In the genomic region with DNA sequence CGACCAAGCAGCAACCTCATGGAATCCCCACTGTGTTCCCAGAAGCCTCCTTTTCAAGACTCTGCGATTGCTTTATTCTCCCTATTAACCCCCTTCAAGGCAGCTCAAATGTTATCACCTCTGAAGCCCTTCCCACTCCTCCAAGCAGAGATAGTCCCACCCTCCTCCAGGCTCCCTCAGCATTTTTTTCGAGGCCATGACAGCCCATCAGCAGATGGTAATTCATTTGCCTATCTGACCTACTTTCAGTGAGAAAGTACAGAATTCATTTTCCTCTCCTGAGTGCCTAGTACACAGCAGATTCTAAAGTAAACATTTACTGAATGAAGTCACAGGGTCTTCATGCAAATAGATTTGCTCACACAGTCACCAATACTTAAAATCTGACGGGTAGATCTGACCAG, we compare ENCODE assay signal across 9 cellular contexts. TPM values are rescaled to one million over a fixed set of nuclear protein-coding genes. Genes with fewer than 3 reads are reported as not detected.
DNase-seq lines count a peak whose midpoint lies in the region; ATAC-seq and TF ChIP-seq lines count a peak whose summit lies in the region.
"Had no signal": no experiment of that assay in that cellular context is flagged by ENCODE, and none has a peak within 500 bp of the region (broad histone marks: within the 10 kb centered on the region; RNA-seq: fewer than 3 reads in every experiment).

No MANE protein-coding gene starts in this region.

- H3K4me1 Mint-ChIP-seq in activated naive CD8-positive, alpha-beta T cell treated with anti-CD3 and anti-CD28 coated beads, Interleukin-2, amount 50 U/mL, for 24 hours: peaks cover 63% of the 10 kb centered on the region

- no peaks in the 10 kb centered on the region for H3K36me3 ChIP-seq in uterus

- 34 to 41% methylated on average over 4 of the region's 4 CpGs for WGBS in lower leg skin, 2 donors

- H3K9me3 Mint-ChIP-seq in activated naive CD8-positive, alpha-beta T cell treated with anti-CD3 and anti-CD28 coated beads, Interleukin-2, amount 50 U/mL, for 24 hours: no peaks in the 10 kb centered on the region

- no peaks in the 10 kb centered on the region for H3K9me3 ChIP-seq in uterus

- intact Hi-C loops in Right ventricle myocardium inferior (cut with DNase I): loop anchor here (5.0 kb wide), 1 partner anchor 45 kb away; no protein-coding TSS in a partner anchor
- intact Hi-C loops in cardiac septum (cut with DNase I): no loop called here
- intact Hi-C loops in left colon (cut with DNase I, micrococcal nuclease): no loop called here
- intact Hi-C loops in uterus (cut with DNase I; ENCODE audit: low total_unique reads): no loop called here
- intact Hi-C loops in lower leg skin (cut with DNase I; ENCODE audit: low total_unique reads): no loop called here

- H3K4me3 ChIP-seq in uterus (no peak overlapping the region), lower leg skin (ENCODE audit: low read depth, poor library complexity, severe bottlenecking) (no peak overlapping the region)

- DNase-seq in Right ventricle myocardium inferior (ENCODE audit: missing footprints) (no peak), cardiac septum (ENCODE audit: low spot score) (no peak), left colon (no peak), uterus (no peak), NCI-H226 (no peak), lower leg skin (ENCODE audit: low spot score in 2 of 2) (no peak)
- no peak for DNase-seq in activated naive CD8-positive, alpha-beta T cell treated with anti-CD3 and anti-CD28 coated beads, Interleukin-2, amount 50 U/mL, for 24 hours
- DNase-seq: stimulated activated CD4-positive, alpha-beta T cell treated with anti-CD3 and anti-CD28 coated beads, Interleukin-1b, Interleukin-23, amount 100 ng/mL, for 48 hours had no signal

- peak overlapping the region; percentile 14 to 65 for H3K27ac ChIP-seq in uterus

- ATAC-seq in Right ventricle myocardium inferior: peak; percentile 77
- ATAC-seq in activated naive CD8-positive, alpha-beta T cell treated with anti-CD3 and anti-CD28 coated beads, Interleukin-2, amount 50 U/mL, for 24 hours: no peak
- peak; percentile 44 for ATAC-seq in left colon
- no peak for ATAC-seq in GM19035 (IDR thresholded peaks at IDR 0.05; ENCODE audit: unreplicated experiment)

- no peaks in the 10 kb centered on the region for H3K27me3 ChIP-seq in uterus

- peaks cover 15% of the 10 kb centered on the region for H3K36me3 Mint-ChIP-seq in activated naive CD8-positive, alpha-beta T cell treated with anti-CD3 and anti-CD28 coated beads, Interleukin-2, amount 50 U/mL, for 24 hours (ENCODE audit: low read depth)

- H3K27ac Mint-ChIP-seq in activated naive CD8-positive, alpha-beta T cell treated with anti-CD3 and anti-CD28 coated beads, Interleukin-2, amount 50 U/mL, for 24 hours: peak overlapping the region; percentile 37

- TF ChIP-seq POLR2A in uterus (IDR thresholded peaks at IDR 0.05) (no peak), lower leg skin (IDR thresholded peaks at IDR 0.05) (no peak)

- H3K4me3 Mint-ChIP-seq in activated naive CD8-positive, alpha-beta T cell treated with anti-CD3 and anti-CD28 coated beads, Interleukin-2, amount 50 U/mL, for 24 hours: no peak overlapping the region

- TF ChIP-seq CTCF in uterus (IDR thresholded peaks at IDR 0.05): no peak
- no peak for TF ChIP-seq CTCF in lower leg skin (IDR thresholded peaks at IDR 0.05)

- H3K4me1 ChIP-seq in uterus: no peaks in the 10 kb centered on the region

- H3K27me3 Mint-ChIP-seq in activated naive CD8-positive, alpha-beta T cell treated with anti-CD3 and anti-CD28 coated beads, Interleukin-2, amount 50 U/mL, for 24 hours: no peaks in the 10 kb centered on the region

RNA-seq across cellular contexts. Expression of a gene that starts 47.8 kb away (rescaled TPM):
- total RNA-seq in Right ventricle myocardium inferior: 17.9 TPM
- 17.5 TPM for total RNA-seq in cardiac septum
- 10 to 100 TPM; 23.2 to 30.9 TPM for total RNA-seq in left colon
- total RNA-seq in uterus: 10 to 100 TPM; 27.7 to 49.6 (median 40.6) TPM
- total RNA-seq in lower leg skin: 10 to 100 TPM; 24.8 to 44.1 (median 39.3) TPM

Comparison
In these comparisons a context has a peak if more than half of its experiments do, and no peak if none do; other contexts are left out.
1. ATAC-seq: peak in Right ventricle myocardium inferior (single experiment) and left colon (single experiment); none in activated naive CD8-positive, alpha-beta T cell treated with anti-CD3 and anti-CD28 coated beads, Interleukin-2, amount 50 U/mL, for 24 hours (single experiment) and GM19035 (single experiment).